9 cellular contexts compared by ENCODE assay signal in the genomic region with DNA sequence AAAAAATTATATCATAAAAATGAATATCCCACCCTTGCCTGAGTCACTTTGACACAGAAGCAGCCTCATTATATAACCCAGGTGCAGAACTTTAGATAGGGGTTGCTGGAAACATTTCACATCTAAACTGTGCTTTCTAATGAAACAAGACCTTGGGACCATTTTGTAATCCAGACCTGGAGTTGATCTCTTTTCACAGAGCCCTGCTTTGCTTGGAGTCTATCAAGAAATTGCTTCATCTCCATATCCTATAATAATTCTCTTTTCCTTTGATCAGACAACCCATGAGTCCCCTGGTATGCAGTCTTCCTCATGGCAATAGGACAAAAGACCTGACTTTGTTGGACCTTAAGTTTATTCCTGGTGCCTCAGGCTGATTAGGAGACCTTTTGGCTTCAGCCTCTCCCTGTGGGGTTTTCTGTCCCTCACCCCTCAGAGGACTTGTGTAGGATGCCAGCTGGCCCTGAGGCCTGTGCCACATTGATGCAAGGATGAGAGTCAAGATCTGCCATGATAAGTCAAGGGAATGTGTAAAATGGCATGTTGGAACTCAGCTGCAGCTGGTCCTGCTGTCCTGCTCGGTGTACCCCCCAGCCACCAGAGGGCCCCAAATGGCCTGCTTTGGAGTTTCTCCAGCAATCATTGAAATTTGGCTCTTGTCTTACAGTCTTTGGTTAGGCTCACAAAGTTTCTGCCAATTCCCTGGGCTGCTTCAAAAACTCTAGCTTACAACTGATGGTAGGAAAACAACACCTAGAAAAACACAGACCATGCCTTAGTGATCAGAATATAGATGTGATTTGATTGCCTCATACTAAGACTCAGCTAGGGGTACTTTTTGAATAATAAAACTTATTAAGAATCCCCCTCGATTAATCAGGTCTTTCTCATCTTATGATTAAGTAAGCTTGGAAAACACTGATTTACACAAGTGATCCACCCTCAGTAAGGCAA.
DNase-seq lines count a peak whose midpoint lies in the region; ATAC-seq and TF ChIP-seq lines count a peak whose summit lies in the region.
"Had no signal": no experiment of that assay in that cellular context is flagged by ENCODE, and none has a peak within 500 bp of the region (broad histone marks: within the 10 kb centered on the region; RNA-seq: fewer than 3 reads in every experiment).

No MANE protein-coding gene starts in this region.

- no peaks in the 10 kb centered on the region for H3K36me3 Mint-ChIP-seq in activated CD4-positive, alpha-beta memory T cell treated with anti-CD3 and anti-CD28 coated beads, Interleukin-2, amount 10 ng/mL, durations not matched to agents 7 days and 5 days (ENCODE audit: low read depth)

- H3K36me3 ChIP-seq in heart left ventricle, result no peaks in the 10 kb centered on the region

- H3K27ac Mint-ChIP-seq in activated CD4-positive, alpha-beta memory T cell treated with anti-CD3 and anti-CD28 coated beads, Interleukin-2, amount 10 ng/mL, durations not matched to agents 7 days and 5 days, result no peak overlapping the region
- H3K27ac Mint-ChIP-seq: CD4-positive, alpha-beta T cell had no signal

- H3K4me3 Mint-ChIP-seq in activated CD4-positive, alpha-beta memory T cell treated with anti-CD3 and anti-CD28 coated beads, Interleukin-2, amount 10 ng/mL, durations not matched to agents 7 days and 5 days, result no peak overlapping the region
- H3K4me3 Mint-ChIP-seq: CD4-positive, alpha-beta T cell had no signal

- no peak for TF ChIP-seq POLR2A in heart left ventricle (IDR thresholded peaks at IDR 0.05)

- H3K9me3 Mint-ChIP-seq in activated CD4-positive, alpha-beta memory T cell treated with anti-CD3 and anti-CD28 coated beads, Interleukin-2, amount 10 ng/mL, durations not matched to agents 7 days and 5 days, result no peaks in the 10 kb centered on the region
- H3K9me3 Mint-ChIP-seq: CD4-positive, alpha-beta T cell had no signal

- peaks cover 19% of the 10 kb centered on the region for H3K4me1 Mint-ChIP-seq in activated CD4-positive, alpha-beta memory T cell treated with anti-CD3 and anti-CD28 coated beads, Interleukin-2, amount 10 ng/mL, durations not matched to agents 7 days and 5 days

- H3K27ac ChIP-seq in heart left ventricle, result peak overlapping the region in 1 of 12 donors; percentile 58

- H3K4me1 ChIP-seq in heart left ventricle, result peaks cover 0 to 30% (median 6%) of the 10 kb centered on the region in 12 donors

- no peaks in the 10 kb centered on the region for H3K9me3 ChIP-seq in heart left ventricle

- CTCF ChIA-PET in activated CD4-positive, alpha-beta memory T cell treated with anti-CD3 and anti-CD28 coated beads, Interleukin-2, amount 10 ng/mL, durations not matched to agents 7 days and 5 days (lab: Charles Lee), result interaction anchor here (0.7 to 1.5 kb wide), 6 partner anchors 87 to 166 kb away, joined by 3 to 11 read pairs (median 3); no protein-coding TSS in a partner anchor

- peak; percentile 20 to 56 (median 40) for TF ChIP-seq CTCF in heart left ventricle (IDR thresholded peaks at IDR 0.05)

- H3K4me3 ChIP-seq in heart left ventricle, result no peak overlapping the region

- intact Hi-C loops in heart left ventricle (cut with DNase I), result loop anchor here in 3 of 10 donors (2.0 to 10.0 kb wide), 3 partner anchors 147 to 165 kb away; partner anchors contain the start of gene ZBTB39 (in 1 of the 3)

- H3K27me3 ChIP-seq in heart left ventricle, result no peaks in the 10 kb centered on the region

- DNase-seq in NCI-H2196 (lab: John Stamatoyannopoulos, UW; ENCODE audit: unreplicated experiment) (peak; percentile 19), NCI-H2196 treated with DMSO at 0.1 percent for 48 hours (lab: John Stamatoyannopoulos, UW; ENCODE audit: unreplicated experiment) (no peak), LoVo (ENCODE audit: low spot score) (peak; percentile 56), heart left ventricle (peak; percentile 26 to 68 (median 32)), retina (peak; percentile 1), NCI-H510A treated with DMSO at 0.1 percent for 48 hours (lab: John Stamatoyannopoulos, UW) (no peak)
- peak; percentile 38 for DNase-seq in activated CD4-positive, alpha-beta memory T cell treated with anti-CD3 and anti-CD28 coated beads, Interleukin-2, amount 10 ng/mL, durations not matched to agents 7 days and 5 days

- POLR2A ChIA-PET in activated CD4-positive, alpha-beta memory T cell treated with anti-CD3 and anti-CD28 coated beads, Interleukin-2, amount 10 ng/mL, durations not matched to agents 7 days and 5 days (lab: Charles Lee), result no interaction called here

- peaks cover 4% of the 10 kb centered on the region for H3K27me3 Mint-ChIP-seq in activated CD4-positive, alpha-beta memory T cell treated with anti-CD3 and anti-CD28 coated beads, Interleukin-2, amount 10 ng/mL, durations not matched to agents 7 days and 5 days
- H3K27me3 Mint-ChIP-seq: CD4-positive, alpha-beta T cell had no signal

- 50 to 56% (median 55%) methylated on average over 2 of the region's 2 CpGs for WGBS in heart left ventricle, 4 donors

- ATAC-seq in heart left ventricle (peak in 3 of 4 donors; percentile 46 to 56 (median 54)), HG02763 (IDR thresholded peaks at IDR 0.05; ENCODE audit: unreplicated experiment) (no peak)

Comparison
In these comparisons a context has a peak if more than half of its experiments do, and no peak if none do; other contexts are left out.
1. DNase-seq: peak in NCI-H2196 (single experiment), LoVo (single experiment), activated CD4-positive, alpha-beta memory T cell treated with anti-CD3 and anti-CD28 coated beads, Interleukin-2, amount 10 ng/mL, durations not matched to agents 7 days and 5 days (single experiment), heart left ventricle (5 of 5) and retina (single experiment); none in NCI-H2196 treated with DMSO at 0.1 percent for 48 hours (single experiment) and NCI-H510A treated with DMSO at 0.1 percent for 48 hours (single experiment).